8 cellular contexts compared by ENCODE assay signal in genomic region chr19:19900124-19900523, GRCh38. TPM values are rescaled to one million over a fixed set of nuclear protein-coding genes. Genes with fewer than 3 reads are reported as not detected.
DNase-seq lines count a peak whose midpoint lies in the region; ATAC-seq and TF ChIP-seq lines count a peak whose summit lies in the region.

No MANE protein-coding gene starts in this region.

- intact Hi-C loops in dorsolateral prefrontal cortex (cut with DNase I), result loop anchor here in 1 of 2 donors (2.0 kb wide), 1 partner anchor 33 kb away; no protein-coding TSS in a partner anchor
- intact Hi-C loops in naive thymus-derived CD4-positive, alpha-beta T cell (cut with micrococcal nuclease), result loop anchor here (1.0 to 10.0 kb wide), 9 partner anchors 34 to 667 kb away; partner anchors contain the start of genes ZNF101 (in 2 of the 2), ZNF506 (in 2 of the 2), ZNF14 (in 1 of the 2) and ZNF682 (in 1 of the 2)

- no peaks in the 10 kb centered on the region for H3K36me3 ChIP-seq in naive thymus-derived CD4-positive, alpha-beta T cell (ENCODE audit: control insufficient read depth in 2 of 3, insufficient read depth in 3 of 3, low read length in 3 of 3)

- peak overlapping the region; percentile 82 to 97 (median 92) for H3K27ac Mint-ChIP-seq in naive thymus-derived CD4-positive, alpha-beta T cell

- H3K27me3 Mint-ChIP-seq in naive thymus-derived CD4-positive, alpha-beta T cell, result no peaks in the 10 kb centered on the region

- H3K9me3 Mint-ChIP-seq in naive thymus-derived CD4-positive, alpha-beta T cell, result peaks cover 15 to 53% (median 31%) of the 10 kb centered on the region in 11 donors

- H3K4me3 Mint-ChIP-seq in naive thymus-derived CD4-positive, alpha-beta T cell, result peak overlapping the region; percentile 90 to 100 (median 97)

- CTCF ChIA-PET in AG04449 (lab: Yijun Ruan, JAX), result no interaction called here
- CTCF ChIA-PET in naive thymus-derived CD4-positive, alpha-beta T cell (lab: Charles Lee), result interaction anchor here (1.4 kb wide), 1 partner anchor 11 kb away, joined by 3 read pairs; no protein-coding TSS in a partner anchor

- DNase-seq in AG04449 (ENCODE audit: low read depth, low spot score) (peak; percentile 16), OCI-M1 (lab: John Stamatoyannopoulos, UW) (peak; percentile 93), dorsolateral prefrontal cortex (no peak), glomerular visceral epithelial cell (ENCODE audit: extremely low spot score) (no peak)
- peak in 1 of 9 donors; percentile 2 for DNase-seq in naive thymus-derived CD4-positive, alpha-beta T cell
- DNase-seq in stimulated activated CD4-positive, alpha-beta T cell treated with anti-CD3 and anti-CD28 coated beads, Interleukin-2, amount 100 ng/mL, for 48 hours, result no peak

- H3K27ac ChIP-seq in dorsolateral prefrontal cortex, result peak overlapping the region in 6 of 59 donors; percentile 32 to 65 (median 46)
- peak overlapping the region; percentile 77 for H3K27ac ChIP-seq in naive thymus-derived CD4-positive, alpha-beta T cell (ENCODE audit: low read depth, low read length)

- TF ChIP-seq CTCF in AG04449 (IDR thresholded peaks at IDR 0.05; ENCODE audit: insufficient read depth, low read length, missing control alignments) (no peak), dorsolateral prefrontal cortex (IDR thresholded peaks at IDR 0.05 in 54 of 56, conservative IDR thresholded peaks at IDR 0.05 in 2 of 56; ENCODE audit: low read depth in 1 of 56, partially characterized antibody in 56 of 56) (no peak)

- H3K27me3 ChIP-seq in dorsolateral prefrontal cortex, result no peaks in the 10 kb centered on the region
- no peaks in the 10 kb centered on the region for H3K27me3 ChIP-seq in naive thymus-derived CD4-positive, alpha-beta T cell (ENCODE audit: control insufficient read depth in 2 of 2, insufficient read depth in 2 of 2, low read length in 2 of 2)

- H3K4me3 ChIP-seq in AG04449 (ENCODE audit: low read depth, low read length), result peak overlapping the region; percentile 79
- H3K4me3 ChIP-seq in dorsolateral prefrontal cortex, result peak overlapping the region; percentile 54 to 91 (median 74)
- peak overlapping the region; percentile 83 for H3K4me3 ChIP-seq in naive thymus-derived CD4-positive, alpha-beta T cell (ENCODE audit: low read length)

- H3K4me1 ChIP-seq in naive thymus-derived CD4-positive, alpha-beta T cell (ENCODE audit: control insufficient read depth in 2 of 2, insufficient read depth in 2 of 2, low read length in 2 of 2), result no peaks in the 10 kb centered on the region

- H3K36me3 Mint-ChIP-seq in naive thymus-derived CD4-positive, alpha-beta T cell, result peaks cover 9 to 70% (median 10%) of the 10 kb centered on the region in 5 donors

- peaks cover 12 to 38% (median 30%) of the 10 kb centered on the region in 7 donors for H3K4me1 Mint-ChIP-seq in naive thymus-derived CD4-positive, alpha-beta T cell

- peaks cover 0 to 17% (median 5%) of the 10 kb centered on the region in 3 experiments for H3K9me3 ChIP-seq in naive thymus-derived CD4-positive, alpha-beta T cell (ENCODE audit: control insufficient read depth in 2 of 3, low read length in 3 of 3)

- peak; percentile 20 for ATAC-seq in GM18498 (IDR thresholded peaks at IDR 0.05; ENCODE audit: unreplicated experiment)
- ATAC-seq in naive thymus-derived CD4-positive, alpha-beta T cell, result peak; percentile 1
- no peak for ATAC-seq in GM19452 (IDR thresholded peaks at IDR 0.05; ENCODE audit: unreplicated experiment)

- POLR2A ChIA-PET in AG04449 (lab: Yijun Ruan, JAX), result interaction anchor here (1.0 to 2.4 kb wide), 6 partner anchors 13 to 124 kb away, joined by 3 to 22 read pairs (median 6); partner anchors contain the start of genes ZNF253 and ZNF506
- POLR2A ChIA-PET in naive thymus-derived CD4-positive, alpha-beta T cell (lab: Charles Lee), result interaction anchor here (1.0 to 4.6 kb wide), 15 partner anchors 17 to 273 kb away, joined by 3 to 44 read pairs (median 6); partner anchors contain the start of genes ATP13A1, ZNF101, ZNF14 and ZNF253

RNA-seq across cellular contexts. Expression of gene ZNF93, which starts 0.6 kb away (rescaled TPM):
- total RNA-seq in dorsolateral prefrontal cortex, result 1 to 10 TPM; 1.4 to 8.7 (median 3.6) TPM
- total RNA-seq in naive thymus-derived CD4-positive, alpha-beta T cell, result 10 to 100 TPM in 2 of 5 experiments, 1 to 10 TPM in 3; 3.4 to 11.6 (median 7.2) TPM
- 1 to 10 TPM; 8.7 to 9.6 TPM for polyA plus RNA-seq in naive thymus-derived CD4-positive, alpha-beta T cell

RNA-seq across cellular contexts. Expression of gene ZNF253, which starts 34.4 kb away (rescaled TPM):
- 10 to 100 TPM; 14.3 to 34.6 (median 21.3) TPM for total RNA-seq in dorsolateral prefrontal cortex
- 10 to 100 TPM in 4 of 5 experiments, 1 to 10 TPM in 1; 9.5 to 33.8 (median 14.8) TPM for total RNA-seq in naive thymus-derived CD4-positive, alpha-beta T cell
- 10 to 100 TPM in 1 of 2 donors, 1 to 10 TPM in 1; 9.8 to 16.0 TPM for polyA plus RNA-seq in naive thymus-derived CD4-positive, alpha-beta T cell

Comparison
In these comparisons a context has a peak if more than half of its experiments do, and no peak if none do; other contexts are left out.
1. DNase-seq: peak in AG04449 (single experiment) and OCI-M1 (single experiment); none in dorsolateral prefrontal cortex (0 of 10), glomerular visceral epithelial cell (single experiment) and stimulated activated CD4-positive, alpha-beta T cell treated with anti-CD3 and anti-CD28 coated beads, Interleukin-2, amount 100 ng/mL, for 48 hours (0 of 2).
2. Peak in every context shown above with its lines, with median percentiles within 50 percentile points of each other: H3K4me3 ChIP-seq.